1 cellular context compared by ENCODE assay signal in genomic region chr5:94613583-94613982, GRCh38.
TF ChIP-seq lines count a peak whose summit lies in the region.

No MANE protein-coding gene starts in this region.

TF ChIP-seq in K562, 482 proteins besides CTCF, POLR2A, EP300 and RAD21:
- TF ChIP-seq SMC3 (conservative IDR thresholded peaks at IDR 0.05; ENCODE audit: insufficient read depth, low read depth, low read length) (0 out of 2 replicates have a peak, but pooled peaks have one; percentile 39), RFX1 (IDR thresholded peaks at IDR 0.05) (peak; percentile 31; the same call in 1 of the 2 replicates), CTBP1 (IDR thresholded peaks at IDR 0.05; ENCODE audit: borderline replicate concordance) (0 out of 2 replicates have a peak, but pooled peaks have one; percentile 21), RCOR1 (IDR thresholded peaks at IDR 0.05; ENCODE audit: borderline replicate concordance in 1 of 2, low read depth in 2 of 2, low read length in 2 of 2) (peak in 1 of 2 experiments; percentile 23; a peak in 1 of 4 replicates), CTCFL (IDR thresholded peaks at IDR 0.05; ENCODE audit: borderline replicate concordance, insufficient read depth, low read depth, low read length, poor library complexity, severe bottlenecking) (peak; percentile 31), CCAR2 (IDR thresholded peaks at IDR 0.05; ENCODE audit: low read depth, low read length) (no peak)
